29 cellular contexts compared by ENCODE assay signal in the genomic region with DNA sequence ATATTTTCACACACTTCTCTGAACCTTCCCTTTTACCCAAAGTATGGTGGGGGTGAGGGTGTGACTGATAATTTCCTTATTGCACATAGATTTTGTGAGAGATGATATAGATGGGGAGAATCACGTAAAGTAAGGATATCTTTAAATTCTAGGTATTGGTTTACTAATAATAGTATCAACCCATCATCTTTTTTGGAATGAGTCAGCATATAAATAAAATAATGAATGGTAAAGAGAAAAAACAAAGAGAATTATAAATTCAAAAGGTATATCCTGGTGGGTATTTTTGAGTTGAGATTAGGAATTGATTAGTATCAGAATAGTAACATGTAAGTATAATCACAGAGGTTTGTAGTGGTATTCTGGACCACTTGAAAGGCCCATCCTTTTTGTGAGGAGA.
"Had no signal": no experiment of that assay in that cellular context is flagged by ENCODE, and none has a peak within 500 bp of the region (broad histone marks: within the 10 kb centered on the region; RNA-seq: fewer than 3 reads in every experiment).

No MANE protein-coding gene starts in this region.

- H3K4me3 ChIP-seq: colonic mucosa, coronary artery, dorsolateral prefrontal cortex, esophagus muscularis mucosa, esophagus squamous epithelium, gastrocnemius medialis, gastroesophageal sphincter, heart left ventricle, heart right ventricle, hepatocyte had no signal

- H3K27ac Mint-ChIP-seq: dendritic cell treated with granulocyte-macrophage colony-stimulating factor and Interleukin-4, amounts not matched to agents 40 ng/mL and 50 ng/mL, for 4 days; effector memory CD8-positive, alpha-beta T cell; endodermal cell had no signal

- FAIRE-seq: endometrium, endothelial cell of umbilical vein, frontal cortex had no signal

- H3K27ac ChIP-seq: colonic mucosa, coronary artery, dorsolateral prefrontal cortex, epithelial cell of prostate, esophagus muscularis mucosa, esophagus squamous epithelium, foreskin keratinocyte, gastrocnemius medialis, gastroesophageal sphincter, heart left ventricle, heart right ventricle, hepatocyte had no signal

- H3K36me3 ChIP-seq: colonic mucosa, esophagus muscularis mucosa, esophagus squamous epithelium, gastrocnemius medialis, gastroesophageal sphincter, heart left ventricle, heart right ventricle had no signal

- ATAC-seq: effector memory CD8-positive, alpha-beta T cell; esophagus mucosa; foreskin keratinocyte; gastrocnemius medialis; gastroesophageal sphincter; heart left ventricle; heart right ventricle had no signal

- H3K27me3 ChIP-seq: colonic mucosa, dorsolateral prefrontal cortex, esophagus muscularis mucosa, esophagus squamous epithelium, foreskin keratinocyte, gastrocnemius medialis, gastroesophageal sphincter, heart left ventricle, hepatocyte had no signal

- H3K27me3 Mint-ChIP-seq: effector memory CD8-positive, alpha-beta T cell had no signal

- H3K4me3 Mint-ChIP-seq: dendritic cell treated with granulocyte-macrophage colony-stimulating factor and Interleukin-4, amounts not matched to agents 40 ng/mL and 50 ng/mL, for 4 days; effector memory CD8-positive, alpha-beta T cell; endodermal cell had no signal

- H2AFZ ChIP-seq: hepatocyte had no signal

- DNase-seq: colonic mucosa; cortex of kidney; dermis blood vessel endothelial cell; dorsolateral prefrontal cortex; effector CD4-positive, alpha-beta T cell; effector CD8-positive, alpha-beta T cell; effector memory CD4-positive, alpha-beta T cell; effector memory CD8-positive, alpha-beta T cell; endodermal cell; erythroblast; esophagus squamous epithelium; foreskin fibroblast; foreskin keratinocyte; foreskin melanocyte; gastrocnemius medialis; glutamatergic neuron; head of caudate nucleus; heart left ventricle; heart right ventricle had no signal

- H3K9me3 Mint-ChIP-seq: dendritic cell treated with granulocyte-macrophage colony-stimulating factor and Interleukin-4, amounts not matched to agents 40 ng/mL and 50 ng/mL, for 4 days; endodermal cell had no signal

- H3K9me3 ChIP-seq: colonic mucosa, esophagus muscularis mucosa, esophagus squamous epithelium, gastrocnemius medialis, gastroesophageal sphincter, heart left ventricle, heart right ventricle had no signal

- H3K79me2 ChIP-seq: hepatocyte had no signal

- H3K4me2 ChIP-seq: hepatocyte had no signal

- H3K4me1 ChIP-seq: colonic mucosa, esophagus squamous epithelium, foreskin keratinocyte, gastrocnemius medialis, heart left ventricle, heart right ventricle had no signal
